In the genomic region with DNA sequence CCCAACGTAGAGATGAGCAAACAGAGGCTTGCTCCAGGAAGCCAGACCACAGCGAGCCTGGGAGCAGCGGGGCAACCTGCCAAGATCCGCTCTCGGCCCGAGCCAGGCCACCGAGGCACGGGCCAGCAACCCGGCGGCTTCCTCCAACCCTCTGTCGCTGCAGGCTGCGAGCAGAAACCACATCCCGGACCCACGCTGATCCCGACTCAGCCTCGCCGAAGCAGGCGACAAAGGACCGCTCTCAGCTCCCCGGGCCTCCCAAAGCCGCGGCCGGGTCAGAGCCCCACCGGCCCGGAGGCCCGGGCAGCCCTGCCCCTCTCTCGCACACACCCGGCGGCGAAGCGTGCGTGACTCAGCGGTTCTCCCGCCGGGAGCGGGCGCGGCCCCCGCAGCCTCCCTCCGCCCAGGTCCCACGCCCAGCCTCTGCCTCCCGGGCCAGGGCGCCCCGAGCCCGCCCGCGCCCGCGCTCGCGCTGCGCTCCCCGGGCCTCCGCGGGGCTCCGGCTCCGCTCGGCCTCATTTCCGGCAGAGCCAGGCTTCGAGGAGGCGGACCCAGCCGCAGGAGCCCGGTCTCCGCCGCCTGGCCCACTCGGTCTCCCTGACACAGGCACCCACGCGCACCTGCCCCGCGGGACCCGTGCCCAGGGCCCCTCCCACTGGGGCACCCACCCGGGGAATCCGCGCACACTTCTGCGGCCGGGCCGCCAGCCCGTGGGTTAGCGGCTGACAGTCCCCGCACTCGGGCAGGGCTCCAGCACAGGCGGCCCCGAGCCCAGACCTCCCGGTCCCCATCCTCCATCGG, we compare ENCODE assay signal across 10 cellular contexts. TPM values are rescaled to one million over a fixed set of nuclear protein-coding genes. Genes with fewer than 3 reads are reported as not detected.
DNase-seq lines count a peak whose midpoint lies in the region; ATAC-seq and TF ChIP-seq lines count a peak whose summit lies in the region.
"Had no signal": no experiment of that assay in that cellular context is flagged by ENCODE, and none has a peak within 500 bp of the region (broad histone marks: within the 10 kb centered on the region; RNA-seq: fewer than 3 reads in every experiment).

No MANE protein-coding gene starts in this region.

- in situ Hi-C loops in gastrocnemius medialis (cut with MboI; ENCODE audit: low sequenced_read_pairs in 4 of 4) = no loop called here

- DNase-seq in HuH-7 (ENCODE audit: low spot score) (peak; percentile 50), MCF 10A (ENCODE audit: unreplicated experiment) (peak; percentile 59), gastrocnemius medialis (no peak), NCI-H2029 (lab: John Stamatoyannopoulos, UW) (no peak)
- no peak for DNase-seq in stimulated activated CD4-positive, alpha-beta T cell treated with anti-CD3 and anti-CD28 coated beads, Interleukin-4, amount 100 ng/mL, for 24 hours
- DNase-seq: natural killer cell had no signal

- ATAC-seq in gastrocnemius medialis = peak; percentile 28 to 33
- no peak for ATAC-seq in HG03196 (IDR thresholded peaks at IDR 0.05; ENCODE audit: unreplicated experiment)

- no peaks in the 10 kb centered on the region for H3K4me1 ChIP-seq in gastrocnemius medialis

- peak overlapping the region; percentile 68 for H3K27ac ChIP-seq in C4-2B
- H3K27ac ChIP-seq in gastrocnemius medialis = no peak overlapping the region
- H3K27ac ChIP-seq: HL-60 had no signal

- no peak overlapping the region for H3K27ac Mint-ChIP-seq in MCF 10A (ENCODE audit: low read depth, unreplicated experiment)
- H3K27ac Mint-ChIP-seq: natural killer cell had no signal

- no peaks in the 10 kb centered on the region for H3K9me3 ChIP-seq in gastrocnemius medialis

- peaks cover 12% of the 10 kb centered on the region for H3K27me3 Mint-ChIP-seq in MCF 10A (ENCODE audit: insufficient read depth, unreplicated experiment)

- peak overlapping the region; percentile 41 for H3K4me3 ChIP-seq in iPS-11a (ENCODE audit: low read depth, low read length)
- H3K4me3 ChIP-seq in gastrocnemius medialis = peak overlapping the region; percentile 47 to 53 (median 50)

- no peaks in the 10 kb centered on the region for H3K9me3 Mint-ChIP-seq in MCF 10A (ENCODE audit: unreplicated experiment)
- H3K9me3 Mint-ChIP-seq: natural killer cell had no signal

- CTCF ChIA-PET in MCF 10A (lab: Yijun Ruan, JAX) = interaction anchor here (0.7 kb wide), 1 partner anchor 110 kb away, joined by 4 read pairs; no protein-coding TSS in a partner anchor

- H3K27me3 ChIP-seq in gastrocnemius medialis = peaks cover 33 to 47% (median 36%) of the 10 kb centered on the region in 3 donors

- H3K36me3 Mint-ChIP-seq in MCF 10A (ENCODE audit: insufficient read depth, unreplicated experiment) = no peaks in the 10 kb centered on the region
- H3K36me3 Mint-ChIP-seq: natural killer cell had no signal

- intact Hi-C loops in MCF 10A (cut with micrococcal nuclease) = loop anchor here (5.0 kb wide), 1 partner anchor 77 kb away; no protein-coding TSS in a partner anchor
- intact Hi-C loops in gastrocnemius medialis (cut with DNase I; ENCODE audit: low total_unique reads) = no loop called here

- peak overlapping the region; percentile 57 for H3K4me3 Mint-ChIP-seq in MCF 10A (ENCODE audit: unreplicated experiment)
- H3K4me3 Mint-ChIP-seq: natural killer cell had no signal

- no peaks in the 10 kb centered on the region for H3K4me1 Mint-ChIP-seq in MCF 10A (ENCODE audit: insufficient read depth, unreplicated experiment)
- H3K4me1 Mint-ChIP-seq: natural killer cell had no signal

- TF ChIP-seq CTCF in C4-2B (conservative IDR thresholded peaks at IDR 0.05) (no peak), MCF 10A (IDR thresholded peaks at IDR 0.05; ENCODE audit: unreplicated experiment) (no peak), gastrocnemius medialis (IDR thresholded peaks at IDR 0.05 in 4 of 5, conservative IDR thresholded peaks at IDR 0.05 in 1 of 5) (no peak)

- H3K36me3 ChIP-seq in gastrocnemius medialis = no peaks in the 10 kb centered on the region

- no peak for TF ChIP-seq POLR2A in gastrocnemius medialis (IDR thresholded peaks at IDR 0.05)

- no TSS peak for BruUV-seq in MCF 10A (replicated peaks; lab: Mats Ljungman, UMichigan)

- POLR2A ChIA-PET in MCF 10A (lab: Yijun Ruan, JAX) = interaction anchor here (0.6 kb wide), 1 partner anchor 152 kb away, joined by 3 read pairs; no protein-coding TSS in a partner anchor

RNA-seq across cellular contexts. Expression of a gene that starts 1.7 kb away (rescaled TPM):
- total RNA-seq in MCF 10A (2022) (3.6 and 7.5 TPM in 2 replicates), gastrocnemius medialis (1 to 10 TPM in 1 of 4 donors, under 1 TPM in 3; 0.44 to 2.7 (median 0.62) TPM)
- total RNA-seq: natural killer cell had no signal

Comparison
In these comparisons a context has a peak if more than half of its experiments do, and no peak if none do; other contexts are left out.
1. DNase-seq: peak in HuH-7 (single experiment) and MCF 10A (single experiment); none in gastrocnemius medialis (0 of 2), NCI-H2029 (single experiment) and stimulated activated CD4-positive, alpha-beta T cell treated with anti-CD3 and anti-CD28 coated beads, Interleukin-4, amount 100 ng/mL, for 24 hours (single experiment).